Comparison of ENCODE assay signal across 27 cellular contexts in genomic region chr14:69943084-69943797, GRCh38.
A peak's percentile ranks its signal among the peaks of the same experiment; 100 is the strongest.
DNase-seq lines count a peak whose midpoint lies in the region; ATAC-seq, FAIRE-seq and TF ChIP-seq lines count a peak whose summit lies in the region.
"Had no signal": no experiment of that assay in that cellular context is flagged by ENCODE, and none has a peak within 500 bp of the region (broad histone marks: within the 10 kb centered on the region; RNA-seq: fewer than 3 reads in every experiment).

No MANE protein-coding gene starts in this region.

- TF ChIP-seq EP300 in ovary (IDR thresholded peaks at IDR 0.05): no peak

- ATAC-seq in mucosa of descending colon: peak; percentile 39
- no peak for ATAC-seq in GM18511 (IDR thresholded peaks at IDR 0.05; ENCODE audit: unreplicated experiment)
- ATAC-seq: left ventricle myocardium superior; naive thymus-derived CD8-positive, alpha-beta T cell; PC-3; sciatic nerve had no signal

- peak overlapping the region; percentile 46; the same call in 1 of the 2 replicates for H3K27ac ChIP-seq in VCaP
- no peak overlapping the region for H3K27ac ChIP-seq in ovary
- H3K27ac ChIP-seq: KMS-11, testis, vagina had no signal

- no peaks in the 10 kb centered on the region for H3K27me3 ChIP-seq in ovary
- H3K27me3 ChIP-seq: testis, vagina had no signal

- DNase-seq in NCI-H1694 treated with DMSO at 0.1 percent for 48 hours (lab: John Stamatoyannopoulos, UW): peak; percentile 18
- no peak for DNase-seq in NCI-H1694 (lab: John Stamatoyannopoulos, UW)
- no peak for DNase-seq in mucosa of descending colon
- DNase-seq in urothelium cell line (ENCODE audit: low spot score): no peak
- no peak for DNase-seq in ovary
- no peak for DNase-seq in cerebellar nuclear complex (lab: John Stamatoyannopoulos, UW)
- DNase-seq: activated CD4-positive, alpha-beta T cell treated with anti-CD3 and anti-CD28 coated beads, Interleukin-2, amount 10 ng/mL, durations not matched to agents 7 days and 5 days; activated gamma-delta T cell treated with Interleukin-2 at 50 U/mL for 16 hours; activated T-cell treated with anti-CD3 and anti-CD28 coated beads, Interleukin-2, amount 50 U/mL, for 24 hours; CD4-positive, CD25-positive, alpha-beta regulatory T cell; H7; left ventricle myocardium superior; naive thymus-derived CD8-positive, alpha-beta T cell; NCI-H1417 treated with DMSO at 0.1 percent for 48 hours; NCI-H446 treated with DMSO at 0.1 percent for 48 hours; NK-92 treated with Interleukin-12 subunit alpha and Interleukin-12 subunit beta, amount 100 ng/mL, for 24 hours; PC-3; stimulated activated naive CD4-positive, alpha-beta T cell; T1000; testis had no signal

- intact Hi-C loops in mucosa of descending colon (cut with DNase I, micrococcal nuclease): no loop called here
- intact Hi-C loops in ovary (cut with DNase I): no loop called here

- H3K36me3 ChIP-seq in mucosa of descending colon (ENCODE audit: low read depth) (no peaks in the 10 kb centered on the region), ovary (no peaks in the 10 kb centered on the region)
- H3K36me3 ChIP-seq: vagina had no signal

- H3K9me3 ChIP-seq in mucosa of descending colon (peaks cover 7% of the 10 kb centered on the region), ovary (no peaks in the 10 kb centered on the region)
- H3K9me3 ChIP-seq: testis had no signal

- TF ChIP-seq POLR2A in ovary (IDR thresholded peaks at IDR 0.05): no peak

- H3K4me1 ChIP-seq in mucosa of descending colon (ENCODE audit: low read depth) (no peaks in the 10 kb centered on the region), ovary (ENCODE audit: insufficient read depth) (no peaks in the 10 kb centered on the region)
- H3K4me1 ChIP-seq: vagina had no signal

- FAIRE-seq in urothelium cell line (lab: Jason Lieb, UNC): peak; percentile 63
- FAIRE-seq: endothelial cell of umbilical vein, HTR-8/SVneo had no signal

- TF ChIP-seq CTCF in VCaP (conservative IDR thresholded peaks at IDR 0.05) (no peak), mucosa of descending colon (IDR thresholded peaks at IDR 0.05) (no peak), ovary (IDR thresholded peaks at IDR 0.05) (no peak)

- H3K4me3 ChIP-seq in mucosa of descending colon: no peak overlapping the region
- H3K4me3 ChIP-seq in ovary: no peak overlapping the region
- H3K4me3 ChIP-seq: testis, vagina had no signal

- WGBS in ovary, 3 donors: 10 to 26% (median 12%) methylated on average over 12 of the region's 12 CpGs
